Comparison of ENCODE assay signal across 1 cellular context in genomic region chr1:89065077-89065868, GRCh38.
TF ChIP-seq lines count a peak whose summit lies in the region.

A gene with protein sequence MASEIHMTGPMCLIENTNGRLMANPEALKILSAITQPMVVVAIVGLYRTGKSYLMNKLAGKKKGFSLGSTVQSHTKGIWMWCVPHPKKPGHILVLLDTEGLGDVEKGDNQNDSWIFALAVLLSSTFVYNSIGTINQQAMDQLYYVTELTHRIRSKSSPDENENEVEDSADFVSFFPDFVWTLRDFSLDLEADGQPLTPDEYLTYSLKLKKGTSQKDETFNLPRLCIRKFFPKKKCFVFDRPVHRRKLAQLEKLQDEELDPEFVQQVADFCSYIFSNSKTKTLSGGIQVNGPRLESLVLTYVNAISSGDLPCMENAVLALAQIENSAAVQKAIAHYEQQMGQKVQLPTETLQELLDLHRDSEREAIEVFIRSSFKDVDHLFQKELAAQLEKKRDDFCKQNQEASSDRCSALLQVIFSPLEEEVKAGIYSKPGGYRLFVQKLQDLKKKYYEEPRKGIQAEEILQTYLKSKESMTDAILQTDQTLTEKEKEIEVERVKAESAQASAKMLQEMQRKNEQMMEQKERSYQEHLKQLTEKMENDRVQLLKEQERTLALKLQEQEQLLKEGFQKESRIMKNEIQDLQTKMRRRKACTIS (minus strand): TSS chr1:89065208. CDS start chr1:89063234, 1,974 bp downstream.

TF ChIP-seq in GM23338, 12 proteins besides CTCF, POLR2A, EP300 and RAD21 (continued from another document):
- TF ChIP-seq, protein P1, sequence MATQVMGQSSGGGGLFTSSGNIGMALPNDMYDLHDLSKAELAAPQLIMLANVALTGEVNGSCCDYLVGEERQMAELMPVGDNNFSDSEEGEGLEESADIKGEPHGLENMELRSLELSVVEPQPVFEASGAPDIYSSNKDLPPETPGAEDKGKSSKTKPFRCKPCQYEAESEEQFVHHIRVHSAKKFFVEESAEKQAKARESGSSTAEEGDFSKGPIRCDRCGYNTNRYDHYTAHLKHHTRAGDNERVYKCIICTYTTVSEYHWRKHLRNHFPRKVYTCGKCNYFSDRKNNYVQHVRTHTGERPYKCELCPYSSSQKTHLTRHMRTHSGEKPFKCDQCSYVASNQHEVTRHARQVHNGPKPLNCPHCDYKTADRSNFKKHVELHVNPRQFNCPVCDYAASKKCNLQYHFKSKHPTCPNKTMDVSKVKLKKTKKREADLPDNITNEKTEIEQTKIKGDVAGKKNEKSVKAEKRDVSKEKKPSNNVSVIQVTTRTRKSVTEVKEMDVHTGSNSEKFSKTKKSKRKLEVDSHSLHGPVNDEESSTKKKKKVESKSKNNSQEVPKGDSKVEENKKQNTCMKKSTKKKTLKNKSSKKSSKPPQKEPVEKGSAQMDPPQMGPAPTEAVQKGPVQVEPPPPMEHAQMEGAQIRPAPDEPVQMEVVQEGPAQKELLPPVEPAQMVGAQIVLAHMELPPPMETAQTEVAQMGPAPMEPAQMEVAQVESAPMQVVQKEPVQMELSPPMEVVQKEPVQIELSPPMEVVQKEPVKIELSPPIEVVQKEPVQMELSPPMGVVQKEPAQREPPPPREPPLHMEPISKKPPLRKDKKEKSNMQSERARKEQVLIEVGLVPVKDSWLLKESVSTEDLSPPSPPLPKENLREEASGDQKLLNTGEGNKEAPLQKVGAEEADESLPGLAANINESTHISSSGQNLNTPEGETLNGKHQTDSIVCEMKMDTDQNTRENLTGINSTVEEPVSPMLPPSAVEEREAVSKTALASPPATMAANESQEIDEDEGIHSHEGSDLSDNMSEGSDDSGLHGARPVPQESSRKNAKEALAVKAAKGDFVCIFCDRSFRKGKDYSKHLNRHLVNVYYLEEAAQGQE (IDR thresholded peaks at IDR 0.05; ENCODE audit: unreplicated experiment), result no peak
- no peak for TF ChIP-seq ZNF331 (CRISPR knock-in tag; IDR thresholded peaks at IDR 0.05; ENCODE audit: low read depth)
- no peak for TF ChIP-seq EZH2phosphoT487 (IDR thresholded peaks at IDR 0.05; ENCODE audit: unreplicated experiment)
- TF ChIP-seq, protein P2, sequence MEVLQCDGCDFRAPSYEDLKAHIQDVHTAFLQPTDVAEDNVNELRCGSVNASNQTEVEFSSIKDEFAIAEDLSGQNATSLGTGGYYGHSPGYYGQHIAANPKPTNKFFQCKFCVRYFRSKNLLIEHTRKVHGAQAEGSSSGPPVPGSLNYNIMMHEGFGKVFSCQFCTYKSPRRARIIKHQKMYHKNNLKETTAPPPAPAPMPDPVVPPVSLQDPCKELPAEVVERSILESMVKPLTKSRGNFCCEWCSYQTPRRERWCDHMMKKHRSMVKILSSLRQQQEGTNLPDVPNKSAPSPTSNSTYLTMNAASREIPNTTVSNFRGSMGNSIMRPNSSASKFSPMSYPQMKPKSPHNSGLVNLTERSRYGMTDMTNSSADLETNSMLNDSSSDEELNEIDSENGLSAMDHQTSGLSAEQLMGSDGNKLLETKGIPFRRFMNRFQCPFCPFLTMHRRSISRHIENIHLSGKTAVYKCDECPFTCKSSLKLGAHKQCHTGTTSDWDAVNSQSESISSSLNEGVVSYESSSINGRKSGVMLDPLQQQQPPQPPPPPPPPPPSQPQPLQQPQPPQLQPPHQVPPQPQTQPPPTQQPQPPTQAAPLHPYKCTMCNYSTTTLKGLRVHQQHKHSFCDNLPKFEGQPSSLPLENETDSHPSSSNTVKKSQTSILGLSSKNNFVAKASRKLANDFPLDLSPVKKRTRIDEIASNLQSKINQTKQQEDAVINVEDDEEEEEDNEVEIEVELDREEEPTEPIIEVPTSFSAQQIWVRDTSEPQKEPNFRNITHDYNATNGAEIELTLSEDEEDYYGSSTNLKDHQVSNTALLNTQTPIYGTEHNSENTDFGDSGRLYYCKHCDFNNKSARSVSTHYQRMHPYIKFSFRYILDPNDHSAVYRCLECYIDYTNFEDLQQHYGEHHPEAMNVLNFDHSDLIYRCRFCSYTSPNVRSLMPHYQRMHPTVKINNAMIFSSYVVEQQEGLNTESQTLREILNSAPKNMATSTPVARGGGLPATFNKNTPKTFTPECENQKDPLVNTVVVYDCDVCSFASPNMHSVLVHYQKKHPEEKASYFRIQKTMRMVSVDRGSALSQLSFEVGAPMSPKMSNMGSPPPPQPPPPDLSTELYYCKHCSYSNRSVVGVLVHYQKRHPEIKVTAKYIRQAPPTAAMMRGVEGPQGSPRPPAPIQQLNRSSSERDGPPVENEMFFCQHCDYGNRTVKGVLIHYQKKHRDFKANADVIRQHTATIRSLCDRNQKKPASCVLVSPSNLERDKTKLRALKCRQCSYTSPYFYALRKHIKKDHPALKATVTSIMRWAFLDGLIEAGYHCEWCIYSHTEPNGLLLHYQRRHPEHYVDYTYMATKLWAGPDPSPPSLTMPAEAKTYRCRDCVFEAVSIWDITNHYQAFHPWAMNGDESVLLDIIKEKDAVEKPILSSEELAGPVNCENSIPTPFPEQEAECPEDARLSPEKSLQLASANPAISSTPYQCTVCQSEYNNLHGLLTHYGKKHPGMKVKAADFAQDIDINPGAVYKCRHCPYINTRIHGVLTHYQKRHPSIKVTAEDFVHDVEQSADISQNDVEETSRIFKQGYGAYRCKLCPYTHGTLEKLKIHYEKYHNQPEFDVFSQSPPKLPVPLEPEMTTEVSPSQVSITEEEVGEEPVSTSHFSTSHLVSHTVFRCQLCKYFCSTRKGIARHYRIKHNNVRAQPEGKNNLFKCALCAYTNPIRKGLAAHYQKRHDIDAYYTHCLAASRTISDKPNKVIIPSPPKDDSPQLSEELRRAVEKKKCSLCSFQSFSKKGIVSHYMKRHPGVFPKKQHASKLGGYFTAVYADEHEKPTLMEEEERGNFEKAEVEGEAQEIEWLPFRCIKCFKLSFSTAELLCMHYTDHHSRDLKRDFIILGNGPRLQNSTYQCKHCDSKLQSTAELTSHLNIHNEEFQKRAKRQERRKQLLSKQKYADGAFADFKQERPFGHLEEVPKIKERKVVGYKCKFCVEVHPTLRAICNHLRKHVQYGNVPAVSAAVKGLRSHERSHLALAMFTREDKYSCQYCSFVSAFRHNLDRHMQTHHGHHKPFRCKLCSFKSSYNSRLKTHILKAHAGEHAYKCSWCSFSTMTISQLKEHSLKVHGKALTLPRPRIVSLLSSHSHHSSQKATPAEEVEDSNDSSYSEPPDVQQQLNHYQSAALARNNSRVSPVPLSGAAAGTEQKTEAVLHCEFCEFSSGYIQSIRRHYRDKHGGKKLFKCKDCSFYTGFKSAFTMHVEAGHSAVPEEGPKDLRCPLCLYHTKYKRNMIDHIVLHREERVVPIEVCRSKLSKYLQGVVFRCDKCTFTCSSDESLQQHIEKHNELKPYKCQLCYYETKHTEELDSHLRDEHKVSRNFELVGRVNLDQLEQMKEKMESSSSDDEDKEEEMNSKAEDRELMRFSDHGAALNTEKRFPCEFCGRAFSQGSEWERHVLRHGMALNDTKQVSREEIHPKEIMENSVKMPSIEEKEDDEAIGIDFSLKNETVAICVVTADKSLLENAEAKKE (CRISPR knock-in tag; IDR thresholded peaks at IDR 0.05), result no peak
- no peak for TF ChIP-seq CREB1 (CRISPR knock-in tag; IDR thresholded peaks at IDR 0.05; ENCODE audit: low read depth)
TF ChIP-seq in GM23338: peak in this region for 0.
